16 cellular contexts compared by ENCODE assay signal in the genomic region with DNA sequence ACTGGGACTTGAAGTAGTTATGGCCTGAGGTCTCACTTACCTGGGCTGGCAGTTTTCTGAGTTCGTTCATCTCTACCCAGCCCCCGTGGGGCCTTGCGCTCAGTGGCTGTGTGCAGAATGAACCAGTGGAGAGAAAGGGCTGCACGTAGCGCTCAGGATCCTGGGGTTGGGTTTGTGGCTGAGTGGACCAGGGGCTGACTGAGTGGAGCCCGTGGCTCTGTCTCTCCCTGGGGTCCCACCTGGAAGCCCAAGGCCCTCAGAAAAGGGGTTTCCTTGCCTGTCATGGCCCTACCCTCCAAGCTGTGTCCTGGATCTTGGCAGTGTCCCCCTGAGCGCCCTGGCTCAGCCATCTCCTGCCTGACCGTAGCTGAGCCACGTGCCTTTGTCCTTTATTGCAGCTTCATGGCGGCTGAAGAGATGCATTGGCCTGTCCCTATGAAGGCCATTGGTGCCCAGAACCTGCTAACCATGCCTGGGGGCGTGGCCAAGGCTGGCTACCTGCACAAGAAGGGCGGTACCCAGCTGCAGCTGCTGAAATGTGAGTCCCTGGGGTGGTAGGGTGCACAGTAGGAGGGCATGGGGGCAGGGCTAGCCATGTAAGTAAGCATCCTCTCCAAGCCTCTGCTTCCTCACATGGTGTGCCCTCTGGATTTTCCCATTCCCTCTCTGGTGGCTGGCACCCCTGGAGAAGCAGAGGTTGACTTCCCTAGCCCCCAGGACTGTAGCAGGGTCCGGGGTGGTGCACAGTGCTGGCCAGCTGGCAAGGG. TPM values are rescaled to one million over a fixed set of nuclear protein-coding genes. Genes with fewer than 3 reads are reported as not detected.
DNase-seq lines count a peak whose midpoint lies in the region; ATAC-seq and TF ChIP-seq lines count a peak whose summit lies in the region.
"Had no signal": no experiment of that assay in that cellular context is flagged by ENCODE, and none has a peak within 500 bp of the region (broad histone marks: within the 10 kb centered on the region; RNA-seq: fewer than 3 reads in every experiment).

No MANE protein-coding gene starts in this region.

- peaks cover 0 to 85% (median 53%) of the 10 kb centered on the region in 6 donors for H3K36me3 ChIP-seq in spleen

- H3K4me1 ChIP-seq in spleen = peaks cover 28 to 97% (median 80%) of the 10 kb centered on the region in 6 donors

- H3K27ac Mint-ChIP-seq in activated naive CD8-positive, alpha-beta T cell treated with anti-CD3 and anti-CD28 coated beads, Interleukin-2, amount 10 ng/mL, durations not matched to agents 7 days and 5 days = peak overlapping the region; percentile 83
- no peak overlapping the region for H3K27ac Mint-ChIP-seq in activated naive CD8-positive, alpha-beta T cell treated with anti-CD3 and anti-CD28 coated beads, Interleukin-2, amount 50 U/mL, for 24 hours

- H3K36me3 Mint-ChIP-seq in activated naive CD8-positive, alpha-beta T cell treated with anti-CD3 and anti-CD28 coated beads, Interleukin-2, amount 10 ng/mL, durations not matched to agents 7 days and 5 days = peaks cover 21% of the 10 kb centered on the region
- H3K36me3 Mint-ChIP-seq in activated naive CD8-positive, alpha-beta T cell treated with anti-CD3 and anti-CD28 coated beads, Interleukin-2, amount 50 U/mL, for 24 hours (ENCODE audit: low read depth) = peaks cover 32% of the 10 kb centered on the region

- peak overlapping the region in 4 of 8 donors; percentile 63 to 93 (median 78) for H3K27ac ChIP-seq in spleen

- intact Hi-C loops in left ventricle myocardium superior (cut with micrococcal nuclease) = no loop called here
- intact Hi-C loops in spleen (cut with DNase I; ENCODE audit: low total_unique reads) = no loop called here

- POLR2A ChIA-PET in activated naive CD8-positive, alpha-beta T cell treated with anti-CD3 and anti-CD28 coated beads, Interleukin-2, amount 10 ng/mL, durations not matched to agents 7 days and 5 days (lab: Charles Lee) = interaction anchor here (0.6 kb wide), 1 partner anchor 14 kb away, joined by 3 read pairs; no protein-coding TSS in a partner anchor

- 84 to 91% (median 89%) methylated on average over 2 to 13 of the region's 13 CpGs for WGBS in spleen, 5 donors

- no peaks in the 10 kb centered on the region for H3K27me3 ChIP-seq in spleen (replicated peaks in 1 of 7)

- no peak overlapping the region for H3K4me3 ChIP-seq in spleen

- ATAC-seq in activated naive CD8-positive, alpha-beta T cell treated with anti-CD3 and anti-CD28 coated beads, Interleukin-2, amount 10 ng/mL, durations not matched to agents 7 days and 5 days (ENCODE audit: low read depth) = no peak
- ATAC-seq in activated naive CD8-positive, alpha-beta T cell treated with anti-CD3 and anti-CD28 coated beads, Interleukin-2, amount 50 U/mL, for 24 hours = no peak
- ATAC-seq in left ventricle myocardium superior = no peak
- ATAC-seq in GM21619 (IDR thresholded peaks at IDR 0.05; ENCODE audit: unreplicated experiment) = no peak
- ATAC-seq in HG03571 (IDR thresholded peaks at IDR 0.05; ENCODE audit: unreplicated experiment) = no peak
- ATAC-seq: SK-N-SH treated with all-trans-retinoic acid at 6 μM for 48 hours had no signal

- no peak for TF ChIP-seq CTCF in spleen (IDR thresholded peaks at IDR 0.05 in 8 of 11, conservative IDR thresholded peaks at IDR 0.05 in 3 of 11)

- no peak for TF ChIP-seq POLR2A in spleen (IDR thresholded peaks at IDR 0.05)

- no peaks in the 10 kb centered on the region for H3K27me3 Mint-ChIP-seq in activated naive CD8-positive, alpha-beta T cell treated with anti-CD3 and anti-CD28 coated beads, Interleukin-2, amount 10 ng/mL, durations not matched to agents 7 days and 5 days
- H3K27me3 Mint-ChIP-seq in activated naive CD8-positive, alpha-beta T cell treated with anti-CD3 and anti-CD28 coated beads, Interleukin-2, amount 50 U/mL, for 24 hours = no peaks in the 10 kb centered on the region

- no peaks in the 10 kb centered on the region for H3K9me3 ChIP-seq in spleen

- no peaks in the 10 kb centered on the region for H3K9me3 Mint-ChIP-seq in activated naive CD8-positive, alpha-beta T cell treated with anti-CD3 and anti-CD28 coated beads, Interleukin-2, amount 10 ng/mL, durations not matched to agents 7 days and 5 days
- no peaks in the 10 kb centered on the region for H3K9me3 Mint-ChIP-seq in activated naive CD8-positive, alpha-beta T cell treated with anti-CD3 and anti-CD28 coated beads, Interleukin-2, amount 50 U/mL, for 24 hours

- no peak overlapping the region for H3K4me3 Mint-ChIP-seq in activated naive CD8-positive, alpha-beta T cell treated with anti-CD3 and anti-CD28 coated beads, Interleukin-2, amount 10 ng/mL, durations not matched to agents 7 days and 5 days
- no peak overlapping the region for H3K4me3 Mint-ChIP-seq in activated naive CD8-positive, alpha-beta T cell treated with anti-CD3 and anti-CD28 coated beads, Interleukin-2, amount 50 U/mL, for 24 hours

- DNase-seq in activated naive CD8-positive, alpha-beta T cell treated with anti-CD3 and anti-CD28 coated beads, Interleukin-2, amount 10 ng/mL, durations not matched to agents 7 days and 5 days = no peak
- no peak for DNase-seq in activated naive CD8-positive, alpha-beta T cell treated with anti-CD3 and anti-CD28 coated beads, Interleukin-2, amount 50 U/mL, for 24 hours
- DNase-seq in NCI-H187 treated with DMSO at 0.1 percent for 48 hours (lab: John Stamatoyannopoulos, UW) (peak; percentile 29), left ventricle myocardium superior (peak; percentile 16), spleen (peak; percentile 67), NCI-H1092 treated with DMSO at 0.1 percent for 48 hours (lab: John Stamatoyannopoulos, UW) (no peak)
- DNase-seq: activated naive CD4-positive, alpha-beta T cell; central memory CD4-positive, alpha-beta T cell; DND-41; midbrain; NCI-H2227 treated with DMSO at 0.1 percent for 48 hours; OCI-M1; substantia nigra had no signal

- peaks cover 28% of the 10 kb centered on the region for H3K4me1 Mint-ChIP-seq in activated naive CD8-positive, alpha-beta T cell treated with anti-CD3 and anti-CD28 coated beads, Interleukin-2, amount 10 ng/mL, durations not matched to agents 7 days and 5 days
- peaks cover 32% of the 10 kb centered on the region for H3K4me1 Mint-ChIP-seq in activated naive CD8-positive, alpha-beta T cell treated with anti-CD3 and anti-CD28 coated beads, Interleukin-2, amount 50 U/mL, for 24 hours

RNA-seq across cellular contexts. Expression of a gene that starts 23.2 kb away (rescaled TPM):
- total RNA-seq in activated naive CD8-positive, alpha-beta T cell treated with anti-CD3 and anti-CD28 coated beads, Interleukin-2, amount 10 ng/mL, durations not matched to agents 7 days and 5 days = 100 to 1,000 TPM; 261 to 276 TPM
- total RNA-seq in left ventricle myocardium superior = 228 TPM
- 100 to 1,000 TPM; 260 to 348 (median 295) TPM for total RNA-seq in spleen
- 100 to 1,000 TPM; 175 to 224 (median 194) TPM for polyA plus RNA-seq in spleen

RNA-seq across cellular contexts. Expression of a gene that starts 27.5 kb away (rescaled TPM):
- total RNA-seq in activated naive CD8-positive, alpha-beta T cell treated with anti-CD3 and anti-CD28 coated beads, Interleukin-2, amount 10 ng/mL, durations not matched to agents 7 days and 5 days = 10 to 100 TPM; 82.6 to 83.7 TPM
- total RNA-seq in left ventricle myocardium superior = 25.6 TPM
- total RNA-seq in spleen = 100 to 1,000 TPM; 150 to 295 (median 265) TPM
- polyA plus RNA-seq in spleen = 100 to 1,000 TPM in 1 of 3 donors, 10 to 100 TPM in 2; 42.0 to 138 (median 43.5) TPM

Comparison
In these comparisons a context has a peak if more than half of its experiments do, and no peak if none do; other contexts are left out.
1. DNase-seq: peak in NCI-H187 treated with DMSO at 0.1 percent for 48 hours (single experiment), left ventricle myocardium superior (single experiment) and spleen (single experiment); none in activated naive CD8-positive, alpha-beta T cell treated with anti-CD3 and anti-CD28 coated beads, Interleukin-2, amount 10 ng/mL, durations not matched to agents 7 days and 5 days (single experiment), activated naive CD8-positive, alpha-beta T cell treated with anti-CD3 and anti-CD28 coated beads, Interleukin-2, amount 50 U/mL, for 24 hours (single experiment) and NCI-H1092 treated with DMSO at 0.1 percent for 48 hours (single experiment).